ENCODE assay signal across 18 cellular contexts in the genomic region with DNA sequence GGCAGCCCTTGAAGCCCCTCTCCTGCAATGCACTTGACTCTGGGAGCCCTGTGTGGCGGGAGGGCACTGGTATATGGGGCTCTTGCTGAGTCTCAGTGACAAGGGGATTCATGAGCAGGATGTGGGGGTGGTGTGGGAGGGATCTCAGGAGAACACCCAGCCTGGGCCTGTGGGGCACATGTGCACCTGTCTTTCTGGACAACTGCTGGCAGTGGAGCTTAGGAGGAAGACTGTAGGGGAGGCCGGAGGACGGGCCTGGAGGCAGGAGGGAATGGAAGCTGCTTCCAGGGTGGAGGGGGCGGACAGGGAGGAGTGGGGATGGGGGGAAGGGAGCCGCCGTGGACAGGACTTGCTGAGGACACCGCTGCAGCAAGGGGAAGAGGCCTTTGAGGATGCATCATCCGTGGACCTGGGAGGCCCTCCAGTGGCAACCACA.
"Had no signal": no experiment of that assay in that cellular context is flagged by ENCODE, and none has a peak within 500 bp of the region (broad histone marks: within the 10 kb centered on the region; RNA-seq: fewer than 3 reads in every experiment).

No MANE protein-coding gene starts in this region.

- H3K4me2 ChIP-seq: smooth muscle cell had no signal

- ATAC-seq: activated CD8-positive, alpha-beta T cell treated with anti-CD3 and anti-CD28 coated beads for 36 hours; activated naive CD8-positive, alpha-beta T cell treated with anti-CD3 and anti-CD28 coated beads, Interleukin-2, amount 50 U/mL, for 24 hours had no signal

- H3K4me1 ChIP-seq: tibial nerve had no signal

- H3K27ac ChIP-seq: neutrophil, VCaP had no signal

- DNase-seq: activated CD8-positive, alpha-beta T cell treated with anti-CD3 and anti-CD28 coated beads for 36 hours; activated naive CD4-positive, alpha-beta T cell treated with anti-CD3 and anti-CD28 coated beads for 36 hours; activated naive CD8-positive, alpha-beta T cell treated with anti-CD3 and anti-CD28 coated beads, Interleukin-2, amount 50 U/mL, for 24 hours; aorta; cerebellar nuclear complex; effector memory CD4-positive, alpha-beta T cell; foreskin melanocyte; immature natural killer cell; naive B cell; stimulated activated CD4-positive, alpha-beta T cell treated with anti-CD3 and anti-CD28 coated beads, Interleukin-4, amount 100 ng/mL, for 4 hours; stimulated activated CD8-positive, alpha-beta memory T cell treated with anti-CD3 and anti-CD28 coated beads, Interleukin-4, amount 100 ng/mL, for 48 hours; stimulated activated naive CD4-positive, alpha-beta T cell treated with Interleukin-2 at 50 U/mL for 16 hours; substantia nigra had no signal

- H3K27me3 Mint-ChIP-seq: activated CD8-positive, alpha-beta T cell treated with anti-CD3 and anti-CD28 coated beads for 36 hours; activated naive CD8-positive, alpha-beta T cell treated with anti-CD3 and anti-CD28 coated beads, Interleukin-2, amount 50 U/mL, for 24 hours had no signal

- H3K36me3 Mint-ChIP-seq: naive B cell had no signal

- H3K9me3 Mint-ChIP-seq: activated CD8-positive, alpha-beta T cell treated with anti-CD3 and anti-CD28 coated beads for 36 hours; activated naive CD4-positive, alpha-beta T cell treated with anti-CD3 and anti-CD28 coated beads for 36 hours; activated naive CD8-positive, alpha-beta T cell treated with anti-CD3 and anti-CD28 coated beads, Interleukin-2, amount 50 U/mL, for 24 hours; activated T-helper 1 cell treated with anti-CD3 and anti-CD28 coated beads, Interleukin-12 subunit alpha, Interleukin-12 subunit beta, Interleukin-2, Interleukin-4 antibody, amounts not matched to agents 30 ng/mL and 10 ng/mL and 1 ng/mL, durations not matched to agents 14 hours and 24 hours and 36 hours; immature natural killer cell; naive B cell had no signal

- H3K36me3 ChIP-seq: neutrophil, tibial nerve had no signal

- H3K4me3 Mint-ChIP-seq: activated CD8-positive, alpha-beta T cell treated with anti-CD3 and anti-CD28 coated beads for 36 hours; activated naive CD4-positive, alpha-beta T cell treated with anti-CD3 and anti-CD28 coated beads for 36 hours; activated naive CD8-positive, alpha-beta T cell treated with anti-CD3 and anti-CD28 coated beads, Interleukin-2, amount 50 U/mL, for 24 hours; activated T-helper 1 cell treated with anti-CD3 and anti-CD28 coated beads, Interleukin-12 subunit alpha, Interleukin-12 subunit beta, Interleukin-2, Interleukin-4 antibody, amounts not matched to agents 30 ng/mL and 10 ng/mL and 1 ng/mL, durations not matched to agents 14 hours and 24 hours and 36 hours; immature natural killer cell had no signal

- H3K27ac Mint-ChIP-seq: activated CD8-positive, alpha-beta T cell treated with anti-CD3 and anti-CD28 coated beads for 36 hours; activated naive CD4-positive, alpha-beta T cell treated with anti-CD3 and anti-CD28 coated beads for 36 hours; activated naive CD8-positive, alpha-beta T cell treated with anti-CD3 and anti-CD28 coated beads, Interleukin-2, amount 50 U/mL, for 24 hours; activated T-helper 1 cell treated with anti-CD3 and anti-CD28 coated beads, Interleukin-12 subunit alpha, Interleukin-12 subunit beta, Interleukin-2, Interleukin-4 antibody, amounts not matched to agents 30 ng/mL and 10 ng/mL and 1 ng/mL, durations not matched to agents 14 hours and 24 hours and 36 hours; immature natural killer cell; naive B cell had no signal

- H3K4me1 Mint-ChIP-seq: activated naive CD8-positive, alpha-beta T cell treated with anti-CD3 and anti-CD28 coated beads, Interleukin-2, amount 50 U/mL, for 24 hours; immature natural killer cell had no signal

- H3K9me3 ChIP-seq: neutrophil, tibial nerve had no signal

- H3K4me3 ChIP-seq: smooth muscle cell, tibial nerve had no signal
